ENCODE assay signal across 8 cellular contexts in genomic region chr1:23959461-23960290, GRCh38. TPM values are rescaled to one million over a fixed set of nuclear protein-coding genes. Genes with fewer than 3 reads are reported as not detected.
DNase-seq lines count a peak whose midpoint lies in the region; ATAC-seq and TF ChIP-seq lines count a peak whose summit lies in the region.

Gene PNRC2 (plus strand): TSS chr1:23959828. CDS start chr1:23961458, 1,630 bp downstream.

- H3K27ac ChIP-seq in right lobe of liver, result peak within 1 kb of the TSS; percentile 97 to 100 (median 97)

- POLR2A ChIA-PET in activated CD4-positive, alpha-beta memory T cell treated with anti-CD3 and anti-CD28 coated beads for 36 hours (lab: Charles Lee), result interaction anchor here (1.2 to 4.0 kb wide), 3 partner anchors 19 to 455 kb away, joined by 3 to 70 read pairs (median 3); partner anchors contain the start of genes NIPAL3, PITHD1 and SRSF10

- CTCF ChIA-PET in activated CD4-positive, alpha-beta memory T cell treated with anti-CD3 and anti-CD28 coated beads for 36 hours (lab: Charles Lee), result interaction anchor here (1.0 to 1.9 kb wide), 4 partner anchors 19 to 527 kb away, joined by 3 to 7 read pairs (median 4); partner anchors contain the start of gene SRSF10

- under 1% methylated on average over 27 of the region's 84 CpGs for WGBS in right lobe of liver (ENCODE audit: insufficient coverage, low coverage, low lambda C conversion rate, missing lambda C conversion rate)

- TF ChIP-seq CTCF in right lobe of liver (IDR thresholded peaks at IDR 0.05), result no peak

- H3K9me3 Mint-ChIP-seq in activated CD4-positive, alpha-beta memory T cell treated with anti-CD3 and anti-CD28 coated beads for 36 hours, result no peaks in the 10 kb centered on the region

- peaks cover 0 to 12% (median under 1%) of the 10 kb centered on the region in 4 donors for H3K36me3 ChIP-seq in right lobe of liver

- H3K36me3 Mint-ChIP-seq in activated CD4-positive, alpha-beta memory T cell treated with anti-CD3 and anti-CD28 coated beads for 36 hours, result peaks cover 43% of the 10 kb centered on the region

- peak; percentile 86 for ATAC-seq in GM19397 (IDR thresholded peaks at IDR 0.05; ENCODE audit: unreplicated experiment)
- ATAC-seq in HG03571 (IDR thresholded peaks at IDR 0.05; ENCODE audit: unreplicated experiment), result peak; percentile 70
- peak; percentile 93 to 98 (median 96) for ATAC-seq in right lobe of liver

- H3K27me3 ChIP-seq in right lobe of liver, result no peaks in the 10 kb centered on the region

- peak within 1 kb of the TSS; percentile 61 to 81 (median 76) for H3K4me3 ChIP-seq in right lobe of liver

- DNase-seq in C1 segment of cervical spinal cord (lab: John Stamatoyannopoulos, UW) (peak; percentile 88 to 98 (median 96)), NCI-H82 (lab: John Stamatoyannopoulos, UW) (peak; percentile 98), dermis microvascular lymphatic vessel endothelial cell (ENCODE audit: low read depth in 2 of 2) (peak; percentile 81 to 98), right lobe of liver (peak; percentile 98)
- DNase-seq in activated CD4-positive, alpha-beta memory T cell treated with anti-CD3 and anti-CD28 coated beads for 36 hours, result peak; percentile 99
- DNase-seq in stimulated activated CD4-positive, alpha-beta T cell treated with anti-CD3 and anti-CD28 coated beads, Interleukin-4, amount 100 ng/mL, for 4 hours, result peak; percentile 95 to 96

- H3K27me3 Mint-ChIP-seq in activated CD4-positive, alpha-beta memory T cell treated with anti-CD3 and anti-CD28 coated beads for 36 hours, result no peaks in the 10 kb centered on the region

- TF ChIP-seq POLR2A in right lobe of liver (IDR thresholded peaks at IDR 0.05), result peak; percentile 94

- H3K4me1 ChIP-seq in right lobe of liver, result peaks cover 0 to 25% (median 4%) of the 10 kb centered on the region in 4 donors

- no peaks in the 10 kb centered on the region for H3K9me3 ChIP-seq in right lobe of liver

- H3K4me1 Mint-ChIP-seq in activated CD4-positive, alpha-beta memory T cell treated with anti-CD3 and anti-CD28 coated beads for 36 hours (ENCODE audit: low read depth), result peaks cover 55% of the 10 kb centered on the region

- intact Hi-C loops in activated CD4-positive, alpha-beta memory T cell treated with anti-CD3 and anti-CD28 coated beads for 36 hours (cut with micrococcal nuclease), result loop anchor here (1.0 to 10.0 kb wide), 7 partner anchors 21 to 528 kb away; partner anchors contain the start of genes GALE, HMGCL, NIPAL3 and SRSF10
- intact Hi-C loops in right lobe of liver (cut with DNase I), result no loop called here

- H3K27ac Mint-ChIP-seq in activated CD4-positive, alpha-beta memory T cell treated with anti-CD3 and anti-CD28 coated beads for 36 hours, result peak within 1 kb of the TSS; percentile 100

- peak within 1 kb of the TSS; percentile 100 for H3K4me3 Mint-ChIP-seq in activated CD4-positive, alpha-beta memory T cell treated with anti-CD3 and anti-CD28 coated beads for 36 hours

RNA-seq across cellular contexts. Expression of gene PNRC2, which starts in this region (rescaled TPM):
- total RNA-seq in activated CD4-positive, alpha-beta memory T cell treated with anti-CD3 and anti-CD28 coated beads for 36 hours, result 100 to 1,000 TPM; 116 to 120 TPM
- total RNA-seq in dermis microvascular lymphatic vessel endothelial cell (71.6 and 74.2 TPM in 2 replicates), right lobe of liver (10 to 100 TPM; 24.3 to 41.2 (median 33.4) TPM)

Comparison
In these comparisons a context has a peak if more than half of its experiments do, and no peak if none do; other contexts are left out.
1. Peak in every context shown above with its lines: DNase-seq, ATAC-seq, H3K4me3 ChIP-seq and H3K27ac ChIP-seq.